In genomic region chr9:101626295-101626694, GRCh38 we compare ENCODE assay signal across 22 cellular contexts. TPM values are rescaled to one million over a fixed set of nuclear protein-coding genes. Genes with fewer than 3 reads are reported as not detected.
DNase-seq lines count a peak whose midpoint lies in the region; ATAC-seq and TF ChIP-seq lines count a peak whose summit lies in the region.
"Had no signal": no experiment of that assay in that cellular context is flagged by ENCODE, and none has a peak within 500 bp of the region (broad histone marks: within the 10 kb centered on the region; RNA-seq: fewer than 3 reads in every experiment).

No MANE protein-coding gene starts in this region.

- DNase-seq in GF-D8 (lab: John Stamatoyannopoulos, UW), result peak; percentile 39
- peak; percentile 5 for DNase-seq in Jurkat, Clone E6-1 (ENCODE audit: low read depth, low spot score)
- DNase-seq in UCSD-AML1 (lab: John Stamatoyannopoulos, UW; ENCODE audit: unreplicated experiment), result peak; percentile 33
- no peak for DNase-seq in H7
- DNase-seq in cardiac septum (ENCODE audit: low spot score), result no peak
- DNase-seq: hippocampal formation; naive B cell; NCI-H1092; NCI-H2029; pancreas; stimulated activated CD4-positive, alpha-beta T cell treated with anti-CD3 and anti-CD28 coated beads, Interleukin-1b, Interleukin-23, amount 100 ng/mL, for 48 hours had no signal

- ATAC-seq in GM21786 (IDR thresholded peaks at IDR 0.05; ENCODE audit: unreplicated experiment) (no peak), SK-N-SH treated with all-trans-retinoic acid at 6 μM for 48 hours (no peak)
- ATAC-seq: K562, pancreas had no signal

- H3K4me3 ChIP-seq in BLaER1 treated with 17β-estradiol and CSF1 and Interleukin-3, amounts not matched to agents 10 nM and 100 nM, result no peak overlapping the region
- H3K4me3 ChIP-seq in Jurkat, Clone E6-1 (ENCODE audit: low read length), result no peak overlapping the region
- H3K4me3 ChIP-seq in H7 (ENCODE audit: insufficient read depth, low read depth, low read length), result no peak overlapping the region
- H3K4me3 ChIP-seq: coronary artery, HAP-1, K562, pancreas had no signal

- no peaks in the 10 kb centered on the region for H3K36me3 ChIP-seq in BLaER1 treated with 17β-estradiol and CSF1 and Interleukin-3, amounts not matched to agents 10 nM and 100 nM
- H3K36me3 ChIP-seq in H7 (replicated peaks; ENCODE audit: control insufficient read depth, insufficient read depth, low read length), result no peaks in the 10 kb centered on the region
- H3K36me3 ChIP-seq: brain microvascular endothelial cell, HAP-1, pancreas had no signal

- H3K27ac ChIP-seq in BLaER1 treated with 17β-estradiol and CSF1 and Interleukin-3, amounts not matched to agents 10 nM and 100 nM, result peak overlapping the region in 7 of 11 experiments; percentile 16 to 58 (median 51); a peak in 10 of 22 replicates
- H3K27ac ChIP-seq: brain microvascular endothelial cell, coronary artery, pancreas, RWPE1 had no signal

- no peaks in the 10 kb centered on the region for H3K27me3 ChIP-seq in BLaER1 treated with 17β-estradiol and CSF1 and Interleukin-3, amounts not matched to agents 10 nM and 100 nM
- no peaks in the 10 kb centered on the region for H3K27me3 ChIP-seq in H7 (ENCODE audit: control insufficient read depth, insufficient read depth, low read length)
- H3K27me3 ChIP-seq: brain microvascular endothelial cell, pancreas had no signal

- H4K20me1 ChIP-seq in BLaER1 treated with 17β-estradiol and CSF1 and Interleukin-3, amounts not matched to agents 10 nM and 100 nM, result no peaks in the 10 kb centered on the region

- H3K9me3 ChIP-seq in BLaER1 treated with 17β-estradiol and CSF1 and Interleukin-3, amounts not matched to agents 10 nM and 100 nM (replicated peaks in 1 of 11), result no peaks in the 10 kb centered on the region
- H3K9me3 ChIP-seq: HAP-1, pancreas had no signal

- H3K4me2 ChIP-seq in BLaER1 treated with 17β-estradiol and CSF1 and Interleukin-3, amounts not matched to agents 10 nM and 100 nM, result peak overlapping the region; percentile 5 to 86 (median 61); a peak in 18 of 22 replicates

- H3K4me1 ChIP-seq in BLaER1 treated with 17β-estradiol and CSF1 and Interleukin-3, amounts not matched to agents 10 nM and 100 nM, result peaks cover 5 to 55% (median 18%) of the 10 kb centered on the region in 10 experiments; a peak in 19 of 20 replicates
- H3K4me1 ChIP-seq: HAP-1 had no signal

- no peak overlapping the region for H3K9ac ChIP-seq in BLaER1 treated with 17β-estradiol and CSF1 and Interleukin-3, amounts not matched to agents 10 nM and 100 nM

- intact Hi-C loops in cardiac septum (cut with DNase I), result no loop called here

TF ChIP-seq in SK-N-SH treated with all-trans-retinoic acid at 6 μM for 48 hours, 23 proteins besides CTCF, POLR2A, EP300 and RAD21:
- TF ChIP-seq ZFP30 (CRISPR knock-in tag; IDR thresholded peaks at IDR 0.05), result no peak
- no peak for TF ChIP-seq GLIS3 (CRISPR knock-in tag; IDR thresholded peaks at IDR 0.05)
- TF ChIP-seq ZC3H10 (CRISPR knock-in tag; IDR thresholded peaks at IDR 0.05), result no peak
- TF ChIP-seq POU6F1 (CRISPR knock-in tag; IDR thresholded peaks at IDR 0.05; ENCODE audit: borderline replicate concordance, low read depth), result no peak
- no peak for TF ChIP-seq OSR1 (CRISPR knock-in tag; IDR thresholded peaks at IDR 0.05)
- TF ChIP-seq CREB5 (CRISPR knock-in tag; IDR thresholded peaks at IDR 0.05; ENCODE audit: low read depth), result no peak
- TF ChIP-seq TOX (CRISPR knock-in tag; IDR thresholded peaks at IDR 0.05; ENCODE audit: borderline replicate concordance), result no peak
- no peak for TF ChIP-seq ISL1 (CRISPR knock-in tag; IDR thresholded peaks at IDR 0.05)
- no peak for TF ChIP-seq CSDC2 (CRISPR knock-in tag; IDR thresholded peaks at IDR 0.05)
- no peak for TF ChIP-seq RARB (CRISPR knock-in tag; IDR thresholded peaks at IDR 0.05)
- no peak for TF ChIP-seq ZNF70 (CRISPR knock-in tag; IDR thresholded peaks at IDR 0.05)
TF ChIP-seq in SK-N-SH treated with all-trans-retinoic acid at 6 μM for 48 hours: peak in this region for 0.

RNA-seq across cellular contexts. Expression of gene PPP3R2, which starts 31.5 kb away (rescaled TPM):
- not detected for polyA plus RNA-seq in Jurkat, Clone E6-1 (2012; ENCODE audit: insufficient read depth, insufficient read length)
- total RNA-seq in H7 (2014; rRNA removed; shearing (Covaris generic)), result not detected in 2 replicates
- not detected for total RNA-seq in cardiac septum
- total RNA-seq: fibroblast of villous mesenchyme, K562, lung microvascular endothelial cell, pancreas had no signal
- polyA plus RNA-seq: K562, keratinocyte had no signal

Comparison
In these comparisons a context has a peak if more than half of its experiments do, and no peak if none do; other contexts are left out.
1. DNase-seq: peak in GF-D8 (single experiment), Jurkat, Clone E6-1 (single experiment) and UCSD-AML1 (single experiment); none in H7 (single experiment) and cardiac septum (single experiment).